ENCODE assay signal across 1 cellular context in genomic region chr6:26473758-26474438, GRCh38.
TF ChIP-seq lines count a peak whose summit lies in the region.

No MANE protein-coding gene starts in this region.

TF ChIP-seq in SK-N-SH, 30 proteins besides CTCF, POLR2A, EP300 and RAD21 (continued from another document):
- no peak for TF ChIP-seq ZBTB33 (IDR thresholded peaks at IDR 0.05; ENCODE audit: borderline replicate concordance, low read depth)
- no peak for TF ChIP-seq JUND (IDR thresholded peaks at IDR 0.05)
- peak; percentile 74; the same call in 1 of the 2 replicates for TF ChIP-seq YY1 (IDR thresholded peaks at IDR 0.05; ENCODE audit: low read depth)
- no peak for TF ChIP-seq CHD2 (IDR thresholded peaks at IDR 0.05; ENCODE audit: low read length, partially characterized antibody)
- 0 out of 2 replicates have a peak, but pooled peaks have one; percentile 48 for TF ChIP-seq TAF1 (IDR thresholded peaks at IDR 0.05; ENCODE audit: borderline replicate concordance, low read depth, low read length)
- peak; percentile 14; the same call in 1 of the 2 replicates for TF ChIP-seq TCF12 (IDR thresholded peaks at IDR 0.05)
- TF ChIP-seq TEAD4 (IDR thresholded peaks at IDR 0.05; ENCODE audit: borderline replicate concordance, insufficient read depth), result no peak
- peak; percentile 5; the same call in 1 of the 2 replicates for TF ChIP-seq RCOR1 (IDR thresholded peaks at IDR 0.05; ENCODE audit: low read length)
- no peak for TF ChIP-seq MEF2A (IDR thresholded peaks at IDR 0.05; ENCODE audit: borderline replicate concordance, low read depth)
- TF ChIP-seq PBX3 (IDR thresholded peaks at IDR 0.05), result peak; percentile 71
- peak; percentile 79; the same call in 1 of the 2 replicates for TF ChIP-seq FOXM1 (IDR thresholded peaks at IDR 0.05; ENCODE audit: low read depth)
- TF ChIP-seq USF2 (IDR thresholded peaks at IDR 0.05; ENCODE audit: borderline replicate concordance, low read depth, low read length), result no peak
- TF ChIP-seq MXI1 (IDR thresholded peaks at IDR 0.05; ENCODE audit: low read depth, low read length), result peak; percentile 60
- no peak for TF ChIP-seq REST (IDR thresholded peaks at IDR 0.05; ENCODE audit: low read depth, low read length)
- peak; percentile 99 for TF ChIP-seq RFX5 (IDR thresholded peaks at IDR 0.05; ENCODE audit: low read length)
